ENCODE assay signal across 10 cellular contexts in genomic region chr1:243587823-243588560, GRCh38.
DNase-seq lines count a peak whose midpoint lies in the region; ATAC-seq and TF ChIP-seq lines count a peak whose summit lies in the region.
"Had no signal": no experiment of that assay in that cellular context is flagged by ENCODE, and none has a peak within 500 bp of the region (broad histone marks: within the 10 kb centered on the region; RNA-seq: fewer than 3 reads in every experiment).

No MANE protein-coding gene starts in this region.

- H3K27me3 Mint-ChIP-seq in activated naive CD8-positive, alpha-beta T cell treated with anti-CD3 and anti-CD28 coated beads, Interleukin-2, amount 50 U/mL, for 24 hours, result no peaks in the 10 kb centered on the region
- H3K27me3 Mint-ChIP-seq in activated naive CD8-positive, alpha-beta T cell treated with anti-CD3 and anti-CD28 coated beads for 36 hours, result no peaks in the 10 kb centered on the region

- peaks cover 17% of the 10 kb centered on the region for H3K4me1 Mint-ChIP-seq in activated naive CD8-positive, alpha-beta T cell treated with anti-CD3 and anti-CD28 coated beads, Interleukin-2, amount 50 U/mL, for 24 hours
- H3K4me1 Mint-ChIP-seq in activated naive CD8-positive, alpha-beta T cell treated with anti-CD3 and anti-CD28 coated beads for 36 hours, result peaks cover 3% of the 10 kb centered on the region

- H3K4me1 ChIP-seq in gastrocnemius medialis, result no peaks in the 10 kb centered on the region

- H3K9me3 ChIP-seq in gastrocnemius medialis, result no peaks in the 10 kb centered on the region

- H3K36me3 Mint-ChIP-seq in activated naive CD8-positive, alpha-beta T cell treated with anti-CD3 and anti-CD28 coated beads, Interleukin-2, amount 50 U/mL, for 24 hours (ENCODE audit: low read depth), result peaks cover 80% of the 10 kb centered on the region
- peaks cover 77% of the 10 kb centered on the region for H3K36me3 Mint-ChIP-seq in activated naive CD8-positive, alpha-beta T cell treated with anti-CD3 and anti-CD28 coated beads for 36 hours

- H3K27ac Mint-ChIP-seq in activated naive CD8-positive, alpha-beta T cell treated with anti-CD3 and anti-CD28 coated beads, Interleukin-2, amount 50 U/mL, for 24 hours, result peak overlapping the region; percentile 6
- H3K27ac Mint-ChIP-seq in activated naive CD8-positive, alpha-beta T cell treated with anti-CD3 and anti-CD28 coated beads for 36 hours, result no peak overlapping the region

- no peaks in the 10 kb centered on the region for H3K27me3 ChIP-seq in gastrocnemius medialis

- no peak overlapping the region for H3K4me3 ChIP-seq in gastrocnemius medialis

- peak overlapping the region; percentile 13 for H3K4me3 Mint-ChIP-seq in activated naive CD8-positive, alpha-beta T cell treated with anti-CD3 and anti-CD28 coated beads, Interleukin-2, amount 50 U/mL, for 24 hours
- H3K4me3 Mint-ChIP-seq in activated naive CD8-positive, alpha-beta T cell treated with anti-CD3 and anti-CD28 coated beads for 36 hours, result no peak overlapping the region

- peaks cover 48% of the 10 kb centered on the region for H3K9me3 Mint-ChIP-seq in activated naive CD8-positive, alpha-beta T cell treated with anti-CD3 and anti-CD28 coated beads, Interleukin-2, amount 50 U/mL, for 24 hours
- H3K9me3 Mint-ChIP-seq in activated naive CD8-positive, alpha-beta T cell treated with anti-CD3 and anti-CD28 coated beads for 36 hours, result peaks cover 41% of the 10 kb centered on the region

- no peak overlapping the region for H3K27ac ChIP-seq in gastrocnemius medialis

- H3K36me3 ChIP-seq in gastrocnemius medialis, result no peaks in the 10 kb centered on the region

- TF ChIP-seq CTCF in gastrocnemius medialis (IDR thresholded peaks at IDR 0.05 in 4 of 5, conservative IDR thresholded peaks at IDR 0.05 in 1 of 5), result no peak

- in situ Hi-C loops in gastrocnemius medialis (cut with MboI; ENCODE audit: low sequenced_read_pairs in 4 of 4), result no loop called here

- peak; percentile 69 for ATAC-seq in activated naive CD8-positive, alpha-beta T cell treated with anti-CD3 and anti-CD28 coated beads, Interleukin-2, amount 50 U/mL, for 24 hours
- ATAC-seq in GM21825 (IDR thresholded peaks at IDR 0.05; ENCODE audit: unreplicated experiment) (peak; percentile 94), HG03432 (IDR thresholded peaks at IDR 0.05; ENCODE audit: unreplicated experiment) (peak; percentile 97), gastrocnemius medialis (no peak)
- ATAC-seq: sciatic nerve had no signal

- TF ChIP-seq POLR2A in gastrocnemius medialis (IDR thresholded peaks at IDR 0.05), result no peak

- DNase-seq in activated naive CD8-positive, alpha-beta T cell treated with anti-CD3 and anti-CD28 coated beads, Interleukin-2, amount 50 U/mL, for 24 hours, result no peak
- no peak for DNase-seq in activated naive CD8-positive, alpha-beta T cell treated with anti-CD3 and anti-CD28 coated beads for 36 hours
- DNase-seq in HuH-7.5 (ENCODE audit: low spot score) (no peak), gastrocnemius medialis (no peak), SIG-M5 (lab: John Stamatoyannopoulos, UW) (no peak), HPDE6-E6E7 (ENCODE audit: extremely low spot score) (no peak)
- DNase-seq: aorta had no signal

- intact Hi-C loops in gastrocnemius medialis (cut with DNase I; ENCODE audit: low total_unique reads), result no loop called here

Comparison
In these comparisons a context has a peak if more than half of its experiments do, and no peak if none do; other contexts are left out.
1. ATAC-seq: peak in activated naive CD8-positive, alpha-beta T cell treated with anti-CD3 and anti-CD28 coated beads, Interleukin-2, amount 50 U/mL, for 24 hours (single experiment), GM21825 (single experiment) and HG03432 (single experiment); none in gastrocnemius medialis (0 of 2).